Comparison of ENCODE assay signal across 24 cellular contexts in genomic region chr17:81844327-81844851, GRCh38. TPM values are rescaled to one million over a fixed set of nuclear protein-coding genes. Genes with fewer than 3 reads are reported as not detected.
DNase-seq lines count a peak whose midpoint lies in the region; ATAC-seq, FAIRE-seq and TF ChIP-seq lines count a peak whose summit lies in the region.
"Had no signal": no experiment of that assay in that cellular context is flagged by ENCODE, and none has a peak within 500 bp of the region (broad histone marks: within the 10 kb centered on the region; RNA-seq: fewer than 3 reads in every experiment).

No MANE protein-coding gene starts in this region.

- H3K4me3 Mint-ChIP-seq in Caco-2 (ENCODE audit: unreplicated experiment), result no peak overlapping the region
- H3K4me3 Mint-ChIP-seq: activated CD4-positive, alpha-beta memory T cell treated with anti-CD3 and anti-CD28 coated beads for 36 hours; activated naive CD8-positive, alpha-beta T cell treated with anti-CD3 and anti-CD28 coated beads, Interleukin-2, amount 10 ng/mL, durations not matched to agents 7 days and 5 days; neural progenitor cell; WTC11 had no signal

- POLR2A ChIA-PET in Caco-2 (lab: Charles Lee) (no interaction called here), Panc1 (lab: Charles Lee) (no interaction called here), HepG2 (lab: Yijun Ruan, JAX) (interaction anchor here (1.2 to 3.8 kb wide), 5 partner anchors 11 to 22 kb away, joined by 3 to 30 read pairs (median 7); partner anchors contain the start of gene MCRIP1)

- no peaks in the 10 kb centered on the region for H3K4me1 Mint-ChIP-seq in Caco-2 (ENCODE audit: low read depth, unreplicated experiment)
- H3K4me1 Mint-ChIP-seq: activated naive CD8-positive, alpha-beta T cell treated with anti-CD3 and anti-CD28 coated beads, Interleukin-2, amount 10 ng/mL, durations not matched to agents 7 days and 5 days; neural progenitor cell; WTC11 had no signal

- peak in 1 of 2 experiments; percentile 52; a peak in 3 of 4 replicates for TF ChIP-seq POLR2A in HepG2 (IDR thresholded peaks at IDR 0.05; ENCODE audit: insufficient read depth in 1 of 2, low read depth in 2 of 2, low read length in 2 of 2)

- no peak overlapping the region for H3K9ac ChIP-seq in HepG2 (ENCODE audit: insufficient read depth, low read depth, low read length)
- H3K9ac ChIP-seq: neural progenitor cell had no signal

- no peak overlapping the region for H3K27ac ChIP-seq in Panc1 (ENCODE audit: low read length)
- no peak overlapping the region for H3K27ac ChIP-seq in HepG2 (ENCODE audit: extremely low read length, insufficient read depth, low read length)
- H3K27ac ChIP-seq: neural progenitor cell, prostate gland had no signal

- H3K4me1 ChIP-seq in Caco-2 (no peaks in the 10 kb centered on the region), Panc1 (ENCODE audit: control insufficient read depth, insufficient read depth, low read length) (no peaks in the 10 kb centered on the region), HepG2 (ENCODE audit: insufficient read depth, low read length) (peaks cover 15% of the 10 kb centered on the region)
- H3K4me1 ChIP-seq: HAP-1, neural progenitor cell, prostate gland had no signal

- H2AFZ ChIP-seq in HepG2 (ENCODE audit: low read length), result no peak overlapping the region
- H2AFZ ChIP-seq: neural progenitor cell had no signal

- no peaks in the 10 kb centered on the region for H3K9me3 Mint-ChIP-seq in Caco-2 (ENCODE audit: unreplicated experiment)
- H3K9me3 Mint-ChIP-seq: activated CD4-positive, alpha-beta memory T cell treated with anti-CD3 and anti-CD28 coated beads for 36 hours; activated naive CD8-positive, alpha-beta T cell treated with anti-CD3 and anti-CD28 coated beads, Interleukin-2, amount 10 ng/mL, durations not matched to agents 7 days and 5 days; neural progenitor cell; WTC11 had no signal

- H3K27me3 ChIP-seq in Caco-2 (replicated peaks; ENCODE audit: control insufficient read depth, insufficient read depth, low read length), result no peaks in the 10 kb centered on the region
- no peaks in the 10 kb centered on the region for H3K27me3 ChIP-seq in Panc1 (ENCODE audit: control insufficient read depth, insufficient read depth, low read length)
- H3K27me3 ChIP-seq in HepG2 (ENCODE audit: control insufficient read depth in 1 of 2, insufficient read depth in 2 of 2, low read length in 2 of 2), result no peaks in the 10 kb centered on the region
- H3K27me3 ChIP-seq: neural progenitor cell, tibial nerve had no signal

- no peaks in the 10 kb centered on the region for H3K27me3 Mint-ChIP-seq in Caco-2 (ENCODE audit: insufficient read depth, unreplicated experiment)
- H3K27me3 Mint-ChIP-seq: activated CD4-positive, alpha-beta memory T cell treated with anti-CD3 and anti-CD28 coated beads for 36 hours; activated naive CD8-positive, alpha-beta T cell treated with anti-CD3 and anti-CD28 coated beads, Interleukin-2, amount 10 ng/mL, durations not matched to agents 7 days and 5 days had no signal

- peaks cover 6% of the 10 kb centered on the region; the same call in 1 of the 2 replicates for H4K20me1 ChIP-seq in HepG2 (ENCODE audit: insufficient read depth, low read length)

- peak overlapping the region; percentile 76 for H3K27ac Mint-ChIP-seq in Caco-2 (ENCODE audit: unreplicated experiment)
- H3K27ac Mint-ChIP-seq: activated CD4-positive, alpha-beta memory T cell treated with anti-CD3 and anti-CD28 coated beads for 36 hours; activated naive CD8-positive, alpha-beta T cell treated with anti-CD3 and anti-CD28 coated beads, Interleukin-2, amount 10 ng/mL, durations not matched to agents 7 days and 5 days; neural progenitor cell had no signal

- no peaks in the 10 kb centered on the region for H3K79me2 ChIP-seq in HepG2 (ENCODE audit: insufficient read depth, low read length)

- CTCF ChIA-PET in Caco-2 (lab: Charles Lee), result no interaction called here
- CTCF ChIA-PET in Panc1 (lab: Charles Lee), result no interaction called here
- CTCF ChIA-PET in HepG2 (lab: Yijun Ruan, JAX; ENCODE audit: low intra/inter-chr PET ratio, low total read pairs), result no interaction called here

- no peak for TF ChIP-seq EP300 in HepG2 (IDR thresholded peaks at IDR 0.05; ENCODE audit: low read depth in 2 of 2, low read length in 2 of 2)
- TF ChIP-seq EP300 in HepG2 (CRISPR knock-in tag; IDR thresholded peaks at IDR 0.05; ENCODE audit: borderline replicate concordance), result no peak

- H3K9me3 ChIP-seq in Caco-2 (no peaks in the 10 kb centered on the region), Panc1 (ENCODE audit: control insufficient read depth, insufficient read depth, low read depth, low read length) (no peaks in the 10 kb centered on the region), HepG2 (ENCODE audit: low read length) (no peaks in the 10 kb centered on the region)
- H3K9me3 ChIP-seq: HAP-1, prostate gland, tibial nerve had no signal

- ATAC-seq in Panc1 (peak; percentile 56; the same call in 1 of the 2 replicates), HepG2 (peak; percentile 0; the same call in 2 of the 3 replicates)
- ATAC-seq: Right ventricle myocardium inferior, WTC11 had no signal

- intact Hi-C loops in Caco-2 (cut with micrococcal nuclease; ENCODE audit: unreplicated experiment) (no loop called here), Panc1 (cut with micrococcal nuclease; ENCODE audit: unreplicated experiment) (no loop called here), HepG2 (cut with micrococcal nuclease; ENCODE audit: unreplicated experiment) (no loop called here)

- FAIRE-seq in HepG2 (lab: Jason Lieb, UNC), result no peak

- no peak overlapping the region for H3K4me3 ChIP-seq in Caco-2 (ENCODE audit: low read depth, low read length)
- H3K4me3 ChIP-seq in Panc1 (ENCODE audit: low read depth in 2 of 2, low read length in 2 of 2), result no peak overlapping the region
- H3K4me3 ChIP-seq in HepG2 (replicated peaks in 1 of 3; ENCODE audit: insufficient read depth in 1 of 3, low read depth in 2 of 3, low read length in 3 of 3), result no peak overlapping the region
- H3K4me3 ChIP-seq: HAP-1, neural progenitor cell, prostate gland, tibial nerve had no signal

- no peak overlapping the region for H3K4me2 ChIP-seq in HepG2 (ENCODE audit: low read depth, low read length)
- H3K4me2 ChIP-seq: neural progenitor cell had no signal

- in situ Hi-C loops in Panc1 (cut with HindIII; ENCODE audit: low pct_unique_long_range_greater_than_20kb, low sequenced_read_pairs), result no loop called here
- in situ Hi-C loops in HepG2 (cut with HindIII; ENCODE audit: extremely low pct_ligation_motif_present, low pct_unique_long_range_greater_than_20kb), result no loop called here

- H3K36me3 Mint-ChIP-seq in Caco-2 (ENCODE audit: insufficient read depth, unreplicated experiment), result peaks cover 88% of the 10 kb centered on the region

- BruUV-seq in Caco-2 (replicated peaks; lab: Mats Ljungman, UMichigan), result no TSS peak
- no TSS peak for BruUV-seq in Panc1 (replicated peaks; lab: Mats Ljungman, UMichigan)
- no TSS peak for BruUV-seq in HepG2 (replicated peaks; lab: Mats Ljungman, UMichigan)

- TF ChIP-seq RAD21 in HepG2 (CRISPR knock-in tag; IDR thresholded peaks at IDR 0.05), result no peak

- DNase-seq in Caco-2 (no peak), Panc1 (ENCODE audit: low read depth, low spot score) (no peak), HepG2 (ENCODE audit: low spot score) (no peak), NCI-H1930 (lab: John Stamatoyannopoulos, UW) (no peak), medulla oblongata (ENCODE audit: extremely low spot score) (no peak), NCI-H1694 treated with DMSO at 0.1 percent for 48 hours (lab: John Stamatoyannopoulos, UW) (no peak)
- DNase-seq: activated CD4-positive, alpha-beta memory T cell treated with anti-CD3 and anti-CD28 coated beads for 36 hours; activated effector memory CD4-positive, alpha-beta T cell treated with Interleukin-2 at 50 U/mL for 16 hours; activated naive CD8-positive, alpha-beta T cell treated with anti-CD3 and anti-CD28 coated beads, Interleukin-2, amount 10 ng/mL, durations not matched to agents 7 days and 5 days; C1 segment of cervical spinal cord; glutamatergic neuron; NCI-H1092; NCI-H2029; NCI-H345; NCI-H774 had no signal

- 96% methylated on average over 14 of the region's 14 CpGs for WGBS in HepG2 (ENCODE audit: low lambda C conversion rate)

- H3K36me3 ChIP-seq in Caco-2 (ENCODE audit: control insufficient read depth, insufficient read depth, low read length) (no peaks in the 10 kb centered on the region; the same call in 1 of the 2 replicates), Panc1 (ENCODE audit: control insufficient read depth, insufficient read depth, low read length) (peaks cover 5% of the 10 kb centered on the region), HepG2 (replicated peaks in 1 of 2; ENCODE audit: control insufficient read depth in 1 of 2, insufficient read depth in 2 of 2, low read length in 2 of 2) (peaks cover 39 to 61% of the 10 kb centered on the region in 2 experiments)
- H3K36me3 ChIP-seq: neural progenitor cell had no signal

- no peak for TF ChIP-seq CTCF in Caco-2 (IDR thresholded peaks at IDR 0.05; ENCODE audit: insufficient read depth in 1 of 2, low read depth in 1 of 2, low read length in 1 of 2, severe bottlenecking in 1 of 2, unreplicated experiment in 1 of 2)
- no peak for TF ChIP-seq CTCF in Panc1 (IDR thresholded peaks at IDR 0.05)
- TF ChIP-seq CTCF in HepG2 (CRISPR knock-in tag; IDR thresholded peaks at IDR 0.05), result no peak

RNA-seq across cellular contexts. Expression of gene PPP1R27, which starts 9.5 kb away (rescaled TPM):
- total RNA-seq in Caco-2 (2022) (0.93 TPM in 1 of 2 replicates, not detected in the other), Panc1 (2021; ENCODE audit: unreplicated experiment) (not detected), HepG2 (2016; rRNA removed; fragmentation: Illumina TruSeq; extraction: Trizol) (0.69 and 1.00 TPM in 2 replicates)
- polyA plus RNA-seq in Panc1 (2012; ENCODE audit: insufficient read length), result 0.22 TPM
- total RNA-seq in HepG2 (2016; cell fraction: cytosol; rRNA removed; fragmentation: Illumina TruSeq; extraction: Trizol; ENCODE audit: low read depth), result 0.71 and 2.3 TPM in 2 replicates
- 1.3 TPM in 1 of 2 replicates, not detected in the other for total RNA-seq in HepG2 (2016; cell fraction: insoluble cytoplasmic fraction; rRNA removed; fragmentation: Illumina TruSeq; extraction: Trizol)
- total RNA-seq in HepG2 (2016; cell fraction: membrane; rRNA removed; fragmentation: Illumina TruSeq; extraction: Trizol), result 1.00 and 1.2 TPM in 2 replicates
- total RNA-seq in HepG2 (2016; cell fraction: nucleus; rRNA removed; fragmentation: Illumina TruSeq; extraction: Trizol), result 0.91 and 1.8 TPM in 2 replicates
- polyA plus RNA-seq in HepG2 (2011; rRNA removed), result 0.17 and 0.33 TPM in 2 replicates
- polyA plus RNA-seq in HepG2 (2011; cell fraction: cytosol; rRNA removed), result 0.55 and 1.1 TPM in 2 replicates
- polyA plus RNA-seq in HepG2 (2011; cell fraction: nucleus; rRNA removed), result 1.6 and 2.8 TPM in 2 replicates
- polyA plus RNA-seq in HepG2 (2012), result 0.34 and 0.52 TPM in 2 replicates
- polyA plus RNA-seq in HepG2 (2016; cell fraction: cytosol; fragmentation: Illumina TruSeq; extraction: Trizol; ENCODE audit: low read depth), result 0.57 and 1.0 TPM in 2 replicates
- polyA plus RNA-seq in HepG2 (2016; cell fraction: insoluble cytoplasmic fraction; fragmentation: Illumina TruSeq; extraction: Trizol; ENCODE audit: low read depth), result 1.7 TPM in 1 of 2 replicates, not detected in the other
- polyA plus RNA-seq in HepG2 (2016; cell fraction: membrane; fragmentation: Illumina TruSeq; extraction: Trizol; ENCODE audit: low read depth), result 0.56 TPM in 1 of 2 replicates, not detected in the other
- polyA plus RNA-seq in HepG2 (2016; cell fraction: nucleus; fragmentation: Illumina TruSeq; extraction: Trizol; ENCODE audit: insufficient read depth, low read depth), result 2.1 TPM in 1 of 2 replicates, not detected in the other
- 0.09 and 0.88 TPM in 2 replicates for polyA minus RNA-seq in HepG2 (2011; rRNA and poly(A)+ RNA removed; ENCODE audit: low replicate concordance)
- polyA minus RNA-seq in HepG2 (2011; cell fraction: cytosol; rRNA and poly(A)+ RNA removed), result not detected in 2 replicates
- polyA minus RNA-seq in HepG2 (2011; cell fraction: nucleus; rRNA and poly(A)+ RNA removed), result 1.9 TPM in 1 of 2 replicates, not detected in the other
- total RNA-seq: activated CD4-positive, alpha-beta memory T cell treated with anti-CD3 and anti-CD28 coated beads for 36 hours; activated naive CD8-positive, alpha-beta T cell treated with anti-CD3 and anti-CD28 coated beads, Interleukin-2, amount 10 ng/mL, durations not matched to agents 7 days and 5 days; LHCN-M2; lung microvascular endothelial cell; Right ventricle myocardium inferior; WTC11 had no signal

RNA-seq across cellular contexts. Expression of gene MCRIP1, which starts 11.3 kb away (rescaled TPM):
- total RNA-seq in Caco-2 (2022) (59.7 and 60.0 TPM in 2 replicates), Panc1 (2021; ENCODE audit: unreplicated experiment) (115 TPM), HepG2 (2016; rRNA removed; fragmentation: Illumina TruSeq; extraction: Trizol) (76.1 and 84.9 TPM in 2 replicates)
- polyA plus RNA-seq in Panc1 (2012; ENCODE audit: insufficient read length), result 128 TPM
- total RNA-seq in HepG2 (2016; cell fraction: cytosol; rRNA removed; fragmentation: Illumina TruSeq; extraction: Trizol; ENCODE audit: low read depth), result 74.8 and 93.7 TPM in 2 replicates
- total RNA-seq in HepG2 (2016; cell fraction: insoluble cytoplasmic fraction; rRNA removed; fragmentation: Illumina TruSeq; extraction: Trizol), result 73.6 and 90.1 TPM in 2 replicates
- total RNA-seq in HepG2 (2016; cell fraction: membrane; rRNA removed; fragmentation: Illumina TruSeq; extraction: Trizol), result 97.9 and 116 TPM in 2 replicates
- 29.3 and 32.8 TPM in 2 replicates for total RNA-seq in HepG2 (2016; cell fraction: nucleus; rRNA removed; fragmentation: Illumina TruSeq; extraction: Trizol)
- polyA plus RNA-seq in HepG2 (2011; rRNA removed), result 79.7 and 113 TPM in 2 replicates
- polyA plus RNA-seq in HepG2 (2011; cell fraction: cytosol; rRNA removed), result 95.7 and 150 TPM in 2 replicates
- 122 and 140 TPM in 2 replicates for polyA plus RNA-seq in HepG2 (2011; cell fraction: nucleus; rRNA removed)
- polyA plus RNA-seq in HepG2 (2012), result 44.7 and 56.7 TPM in 2 replicates
- 77.4 and 92.8 TPM in 2 replicates for polyA plus RNA-seq in HepG2 (2016; cell fraction: cytosol; fragmentation: Illumina TruSeq; extraction: Trizol; ENCODE audit: low read depth)
- polyA plus RNA-seq in HepG2 (2016; cell fraction: insoluble cytoplasmic fraction; fragmentation: Illumina TruSeq; extraction: Trizol; ENCODE audit: low read depth), result 75.3 and 82.0 TPM in 2 replicates
- 86.8 and 108 TPM in 2 replicates for polyA plus RNA-seq in HepG2 (2016; cell fraction: membrane; fragmentation: Illumina TruSeq; extraction: Trizol; ENCODE audit: low read depth)
- 63.7 and 68.1 TPM in 2 replicates for polyA plus RNA-seq in HepG2 (2016; cell fraction: nucleus; fragmentation: Illumina TruSeq; extraction: Trizol; ENCODE audit: insufficient read depth, low read depth)
- polyA minus RNA-seq in HepG2 (2011; rRNA and poly(A)+ RNA removed; ENCODE audit: low replicate concordance), result 1.6 and 50.7 TPM in 2 replicates
- 39.9 and 44.0 TPM in 2 replicates for polyA minus RNA-seq in HepG2 (2011; cell fraction: cytosol; rRNA and poly(A)+ RNA removed)
- polyA minus RNA-seq in HepG2 (2011; cell fraction: nucleus; rRNA and poly(A)+ RNA removed), result 12.4 and 13.7 TPM in 2 replicates

RNA-seq across cellular contexts. Expression of gene P4HB, which starts 15.9 kb away (rescaled TPM):
- total RNA-seq in Caco-2 (2022), result 895 and 958 TPM in 2 replicates
- total RNA-seq in Panc1 (2021; ENCODE audit: unreplicated experiment), result 759 TPM
- 1,541 TPM for polyA plus RNA-seq in Panc1 (2012; ENCODE audit: insufficient read length)
- 337 and 782 TPM in 2 replicates for total RNA-seq in HepG2 (2016; rRNA removed; fragmentation: Illumina TruSeq; extraction: Trizol)
- 162 and 167 TPM in 2 replicates for total RNA-seq in HepG2 (2016; cell fraction: cytosol; rRNA removed; fragmentation: Illumina TruSeq; extraction: Trizol; ENCODE audit: low read depth)
- 282 and 813 TPM in 2 replicates for total RNA-seq in HepG2 (2016; cell fraction: insoluble cytoplasmic fraction; rRNA removed; fragmentation: Illumina TruSeq; extraction: Trizol)
- total RNA-seq in HepG2 (2016; cell fraction: membrane; rRNA removed; fragmentation: Illumina TruSeq; extraction: Trizol), result 299 and 300 TPM in 2 replicates
- 801 and 884 TPM in 2 replicates for total RNA-seq in HepG2 (2016; cell fraction: nucleus; rRNA removed; fragmentation: Illumina TruSeq; extraction: Trizol)
- polyA plus RNA-seq in HepG2 (2011; rRNA removed), result 181 and 185 TPM in 2 replicates
- 150 and 176 TPM in 2 replicates for polyA plus RNA-seq in HepG2 (2011; cell fraction: cytosol; rRNA removed)
- polyA plus RNA-seq in HepG2 (2011; cell fraction: nucleus; rRNA removed), result 517 and 557 TPM in 2 replicates
- 1,462 and 1,524 TPM in 2 replicates for polyA plus RNA-seq in HepG2 (2012)
- 236 TPM in 2 replicates for polyA plus RNA-seq in HepG2 (2016; cell fraction: cytosol; fragmentation: Illumina TruSeq; extraction: Trizol; ENCODE audit: low read depth)
- polyA plus RNA-seq in HepG2 (2016; cell fraction: insoluble cytoplasmic fraction; fragmentation: Illumina TruSeq; extraction: Trizol; ENCODE audit: low read depth), result 494 and 566 TPM in 2 replicates
- polyA plus RNA-seq in HepG2 (2016; cell fraction: membrane; fragmentation: Illumina TruSeq; extraction: Trizol; ENCODE audit: low read depth), result 378 and 399 TPM in 2 replicates
- 2,290 and 2,428 TPM in 2 replicates for polyA plus RNA-seq in HepG2 (2016; cell fraction: nucleus; fragmentation: Illumina TruSeq; extraction: Trizol; ENCODE audit: insufficient read depth, low read depth)
- polyA minus RNA-seq in HepG2 (2011; rRNA and poly(A)+ RNA removed; ENCODE audit: low replicate concordance), result 90.8 and 213 TPM in 2 replicates
- polyA minus RNA-seq in HepG2 (2011; cell fraction: cytosol; rRNA and poly(A)+ RNA removed), result 303 and 378 TPM in 2 replicates
- polyA minus RNA-seq in HepG2 (2011; cell fraction: nucleus; rRNA and poly(A)+ RNA removed), result 250 and 278 TPM in 2 replicates

RNA-seq across cellular contexts. Expression of gene ARHGDIA, which starts 26.7 kb away (rescaled TPM):
- 253 and 292 TPM in 2 replicates for total RNA-seq in Caco-2 (2022)
- 420 TPM for total RNA-seq in Panc1 (2021; ENCODE audit: unreplicated experiment)
- polyA plus RNA-seq in Panc1 (2012; ENCODE audit: insufficient read length), result 534 TPM
- total RNA-seq in HepG2 (2016; rRNA removed; fragmentation: Illumina TruSeq; extraction: Trizol), result 64.0 and 120 TPM in 2 replicates
- 25.7 and 26.7 TPM in 2 replicates for total RNA-seq in HepG2 (2016; cell fraction: cytosol; rRNA removed; fragmentation: Illumina TruSeq; extraction: Trizol; ENCODE audit: low read depth)
- 73.7 and 111 TPM in 2 replicates for total RNA-seq in HepG2 (2016; cell fraction: insoluble cytoplasmic fraction; rRNA removed; fragmentation: Illumina TruSeq; extraction: Trizol)
- total RNA-seq in HepG2 (2016; cell fraction: membrane; rRNA removed; fragmentation: Illumina TruSeq; extraction: Trizol), result 68.1 and 73.5 TPM in 2 replicates
- 66.3 and 84.1 TPM in 2 replicates for total RNA-seq in HepG2 (2016; cell fraction: nucleus; rRNA removed; fragmentation: Illumina TruSeq; extraction: Trizol)
- polyA plus RNA-seq in HepG2 (2011; rRNA removed), result 40.0 and 52.1 TPM in 2 replicates
- polyA plus RNA-seq in HepG2 (2011; cell fraction: cytosol; rRNA removed), result 61.3 and 96.2 TPM in 2 replicates
- polyA plus RNA-seq in HepG2 (2011; cell fraction: nucleus; rRNA removed), result 174 and 191 TPM in 2 replicates
- polyA plus RNA-seq in HepG2 (2012), result 159 and 169 TPM in 2 replicates
- 89.7 and 102 TPM in 2 replicates for polyA plus RNA-seq in HepG2 (2016; cell fraction: cytosol; fragmentation: Illumina TruSeq; extraction: Trizol; ENCODE audit: low read depth)
- 221 and 287 TPM in 2 replicates for polyA plus RNA-seq in HepG2 (2016; cell fraction: insoluble cytoplasmic fraction; fragmentation: Illumina TruSeq; extraction: Trizol; ENCODE audit: low read depth)
- polyA plus RNA-seq in HepG2 (2016; cell fraction: membrane; fragmentation: Illumina TruSeq; extraction: Trizol; ENCODE audit: low read depth), result 171 and 188 TPM in 2 replicates
- 248 and 249 TPM in 2 replicates for polyA plus RNA-seq in HepG2 (2016; cell fraction: nucleus; fragmentation: Illumina TruSeq; extraction: Trizol; ENCODE audit: insufficient read depth, low read depth)
- polyA minus RNA-seq in HepG2 (2011; rRNA and poly(A)+ RNA removed; ENCODE audit: low replicate concordance), result 35.7 and 46.7 TPM in 2 replicates
- polyA minus RNA-seq in HepG2 (2011; cell fraction: cytosol; rRNA and poly(A)+ RNA removed), result 54.0 and 54.8 TPM in 2 replicates
- polyA minus RNA-seq in HepG2 (2011; cell fraction: nucleus; rRNA and poly(A)+ RNA removed), result 52.7 and 57.6 TPM in 2 replicates

RNA-seq across cellular contexts. Expression of gene GCGR, which starts 40.4 kb away (rescaled TPM):
- total RNA-seq in Caco-2 (2022) (0.91 and 1.0 TPM in 2 replicates), Panc1 (2021; ENCODE audit: unreplicated experiment) (1.6 TPM), HepG2 (2016; rRNA removed; fragmentation: Illumina TruSeq; extraction: Trizol) (0.13 TPM in 1 of 2 replicates, not detected in the other)
- 0.74 TPM for polyA plus RNA-seq in Panc1 (2012; ENCODE audit: insufficient read length)
- not detected in 2 replicates for total RNA-seq in HepG2 (2016; cell fraction: cytosol; rRNA removed; fragmentation: Illumina TruSeq; extraction: Trizol; ENCODE audit: low read depth)
- 0.15 TPM in 1 of 2 replicates, not detected in the other for total RNA-seq in HepG2 (2016; cell fraction: insoluble cytoplasmic fraction; rRNA removed; fragmentation: Illumina TruSeq; extraction: Trizol)
- total RNA-seq in HepG2 (2016; cell fraction: membrane; rRNA removed; fragmentation: Illumina TruSeq; extraction: Trizol), result not detected in 2 replicates
- total RNA-seq in HepG2 (2016; cell fraction: nucleus; rRNA removed; fragmentation: Illumina TruSeq; extraction: Trizol), result 0.31 TPM in 1 of 2 replicates, not detected in the other
- 0.04 and 0.27 TPM in 2 replicates for polyA plus RNA-seq in HepG2 (2011; rRNA removed)
- 0.10 and 0.12 TPM in 2 replicates for polyA plus RNA-seq in HepG2 (2011; cell fraction: cytosol; rRNA removed)
- 4.7 and 5.5 TPM in 2 replicates for polyA plus RNA-seq in HepG2 (2011; cell fraction: nucleus; rRNA removed)
- 0.07 and 0.27 TPM in 2 replicates for polyA plus RNA-seq in HepG2 (2012)
- polyA plus RNA-seq in HepG2 (2016; cell fraction: cytosol; fragmentation: Illumina TruSeq; extraction: Trizol; ENCODE audit: low read depth), result not detected in 2 replicates
- not detected in 2 replicates for polyA plus RNA-seq in HepG2 (2016; cell fraction: insoluble cytoplasmic fraction; fragmentation: Illumina TruSeq; extraction: Trizol; ENCODE audit: low read depth)
- not detected in 2 replicates for polyA plus RNA-seq in HepG2 (2016; cell fraction: membrane; fragmentation: Illumina TruSeq; extraction: Trizol; ENCODE audit: low read depth)
- 0.31 and 0.60 TPM in 2 replicates for polyA plus RNA-seq in HepG2 (2016; cell fraction: nucleus; fragmentation: Illumina TruSeq; extraction: Trizol; ENCODE audit: insufficient read depth, low read depth)
- polyA minus RNA-seq in HepG2 (2011; rRNA and poly(A)+ RNA removed; ENCODE audit: low replicate concordance), result 0.14 and 0.26 TPM in 2 replicates
- polyA minus RNA-seq in HepG2 (2011; cell fraction: cytosol; rRNA and poly(A)+ RNA removed), result not detected in 2 replicates
- polyA minus RNA-seq in HepG2 (2011; cell fraction: nucleus; rRNA and poly(A)+ RNA removed), result 0.52 and 0.87 TPM in 2 replicates
- total RNA-seq: activated CD4-positive, alpha-beta memory T cell treated with anti-CD3 and anti-CD28 coated beads for 36 hours; activated naive CD8-positive, alpha-beta T cell treated with anti-CD3 and anti-CD28 coated beads, Interleukin-2, amount 10 ng/mL, durations not matched to agents 7 days and 5 days; kidney epithelial cell; LHCN-M2; lung microvascular endothelial cell; Right ventricle myocardium inferior had no signal
